ENCODE assay signal across 8 cellular contexts in the genomic region with DNA sequence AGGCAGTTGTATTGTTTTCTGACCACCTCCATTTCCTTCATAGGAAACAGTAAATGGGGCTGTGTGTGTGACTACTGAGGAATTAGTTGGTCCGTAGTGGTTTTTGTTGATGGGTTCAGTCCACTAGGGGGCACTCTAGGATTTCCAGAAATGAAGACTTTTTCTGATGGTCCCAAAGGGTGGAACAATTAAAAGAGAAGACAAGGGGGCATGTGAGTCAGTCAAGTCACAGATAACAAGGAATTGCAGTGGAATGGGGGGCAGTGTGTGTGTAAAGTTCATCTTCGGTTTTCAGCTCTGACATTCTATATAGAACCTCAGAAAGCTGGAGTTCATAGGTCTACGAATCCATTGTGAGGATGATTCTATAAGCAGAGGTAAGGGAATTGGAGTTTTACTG.
DNase-seq lines count a peak whose midpoint lies in the region; ATAC-seq, FAIRE-seq and TF ChIP-seq lines count a peak whose summit lies in the region.

No MANE protein-coding gene starts in this region.

- peaks cover 15% of the 10 kb centered on the region for H3K4me1 Mint-ChIP-seq in central memory CD8-positive, alpha-beta T cell

- FAIRE-seq in small intestine (lab: Jason Lieb, UNC): no peak

- H3K9ac ChIP-seq in OCI-LY3 (ENCODE audit: low read length): no peak overlapping the region

- no peaks in the 10 kb centered on the region for H3K79me2 ChIP-seq in OCI-LY3 (ENCODE audit: low read length)

- peak overlapping the region; percentile 54 for H3K4me3 Mint-ChIP-seq in central memory CD8-positive, alpha-beta T cell

- DNase-seq in NOMO-1 treated with DMSO at 0.1 percent for 48 hours (lab: John Stamatoyannopoulos, UW; ENCODE audit: unreplicated experiment) (peak; percentile 1), NOMO-1 (lab: John Stamatoyannopoulos, UW; ENCODE audit: unreplicated experiment in 2 of 2) (no peak), small intestine (peak; percentile 19), nucleus accumbens (lab: John Stamatoyannopoulos, UW) (no peak), MG63 (no peak)
- peak in 1 of 2 donors; percentile 30 for DNase-seq in central memory CD8-positive, alpha-beta T cell (ENCODE audit: low spot score in 2 of 2)

- H3K27ac Mint-ChIP-seq in central memory CD8-positive, alpha-beta T cell (ENCODE audit: low read depth): peak overlapping the region; percentile 5

- no peak overlapping the region for H3K27ac ChIP-seq in OCI-LY3 (ENCODE audit: low read length)
- H3K27ac ChIP-seq in small intestine (ENCODE audit: low read depth in 1 of 2, low read length in 1 of 2): no peak overlapping the region

- H3K9me3 ChIP-seq in OCI-LY3 (ENCODE audit: insufficient read depth, low read length) (no peaks in the 10 kb centered on the region), small intestine (ENCODE audit: control insufficient read depth, low read depth) (no peaks in the 10 kb centered on the region), MG63 (no peaks in the 10 kb centered on the region)

- H3K36me3 ChIP-seq in OCI-LY3 (replicated peaks; ENCODE audit: low read depth, low read length) (no peaks in the 10 kb centered on the region), small intestine (ENCODE audit: control insufficient read depth in 2 of 2, insufficient read depth in 2 of 2, low read length in 2 of 2) (no peaks in the 10 kb centered on the region), MG63 (no peaks in the 10 kb centered on the region)

- H3K27me3 ChIP-seq in OCI-LY3 (ENCODE audit: low read depth, low read length) (peaks cover 35% of the 10 kb centered on the region), small intestine (ENCODE audit: control insufficient read depth in 2 of 2, insufficient read depth in 2 of 2, low read length in 2 of 2) (no peaks in the 10 kb centered on the region), MG63 (no peaks in the 10 kb centered on the region)

- peaks cover 19% of the 10 kb centered on the region for H3K27me3 Mint-ChIP-seq in central memory CD8-positive, alpha-beta T cell

- H3K4me3 ChIP-seq in OCI-LY3 (ENCODE audit: low read length) (no peak overlapping the region), small intestine (ENCODE audit: low read depth in 1 of 2, low read length in 2 of 2) (no peak overlapping the region), MG63 (no peak overlapping the region)

- TF ChIP-seq CTCF in OCI-LY3 (IDR thresholded peaks at IDR 0.05; ENCODE audit: low read depth, low read length): peak; percentile 80

- ATAC-seq in central memory CD8-positive, alpha-beta T cell (replicated peaks; ENCODE audit: extremely low read depth, poor library complexity, severe bottlenecking): peak; percentile 52
- no peak for ATAC-seq in HG03521 (IDR thresholded peaks at IDR 0.05; ENCODE audit: unreplicated experiment)

- no peaks in the 10 kb centered on the region for H4K20me1 ChIP-seq in OCI-LY3 (ENCODE audit: insufficient read depth, low read length)

- peaks cover 28% of the 10 kb centered on the region for H3K4me1 ChIP-seq in OCI-LY3 (ENCODE audit: low read length)
- H3K4me1 ChIP-seq in small intestine (ENCODE audit: control insufficient read depth in 2 of 2, insufficient read depth in 1 of 2, low read depth in 1 of 2, low read length in 1 of 2): no peaks in the 10 kb centered on the region

- peaks cover 16% of the 10 kb centered on the region for H3K36me3 Mint-ChIP-seq in central memory CD8-positive, alpha-beta T cell (ENCODE audit: insufficient read depth)

- H2AFZ ChIP-seq in OCI-LY3 (ENCODE audit: low read depth, low read length): no peak overlapping the region

- WGBS in small intestine, 3 donors: 59 to 72% (median 71%) methylated on average over 3 of the region's 3 CpGs

- H3K4me2 ChIP-seq in OCI-LY3 (ENCODE audit: low read length): no peak overlapping the region

- no peaks in the 10 kb centered on the region for H3K9me3 Mint-ChIP-seq in central memory CD8-positive, alpha-beta T cell

Comparison
In these comparisons a context has a peak if more than half of its experiments do, and no peak if none do; other contexts are left out.
1. DNase-seq: peak in NOMO-1 treated with DMSO at 0.1 percent for 48 hours (single experiment) and small intestine (single experiment); none in NOMO-1 (0 of 2), nucleus accumbens (0 of 56) and MG63 (single experiment).